ENCODE assay signal across 14 cellular contexts in the genomic region with DNA sequence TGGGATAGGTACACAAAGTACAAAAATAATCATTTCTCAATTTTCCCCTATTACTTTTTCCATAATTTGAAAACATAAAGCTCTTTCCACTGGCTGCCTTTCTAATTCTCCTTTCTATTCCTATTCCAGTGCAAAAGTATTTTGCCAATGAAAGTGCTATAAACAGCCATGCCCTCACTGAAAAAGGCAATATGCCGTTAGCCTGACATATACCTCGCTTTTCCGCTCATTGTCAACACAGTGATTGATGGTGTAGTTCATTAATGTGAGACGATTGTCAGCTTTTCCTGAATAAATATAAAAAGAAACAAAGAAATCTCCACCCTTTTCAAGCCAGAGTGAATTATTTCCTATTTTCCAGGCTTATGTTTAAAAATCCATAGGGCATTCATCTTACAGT.
DNase-seq lines count a peak whose midpoint lies in the region; ATAC-seq, FAIRE-seq and TF ChIP-seq lines count a peak whose summit lies in the region.
"Had no signal": no experiment of that assay in that cellular context is flagged by ENCODE, and none has a peak within 500 bp of the region (broad histone marks: within the 10 kb centered on the region; RNA-seq: fewer than 3 reads in every experiment).

No MANE protein-coding gene starts in this region.

- H3K9ac ChIP-seq in Karpas-422 (ENCODE audit: low read length) (no peak overlapping the region), subcutaneous abdominal adipose tissue (ENCODE audit: low read length in 5 of 5) (no peak overlapping the region)

- TF ChIP-seq CTCF in esophagus muscularis mucosa (IDR thresholded peaks at IDR 0.05), result no peak
- no peak for TF ChIP-seq CTCF in pancreas (IDR thresholded peaks at IDR 0.05)

- H3K4me2 ChIP-seq in Karpas-422 (ENCODE audit: low read depth, low read length, poor library complexity, severe bottlenecking), result no peak overlapping the region

- DNase-seq in NCI-H748 (lab: John Stamatoyannopoulos, UW; ENCODE audit: unreplicated experiment), result peak; percentile 30
- no peak for DNase-seq in NCI-H748 treated with DMSO at 0.1 percent for 48 hours (lab: John Stamatoyannopoulos, UW)
- DNase-seq in Karpas-422, result no peak
- no peak for DNase-seq in esophagus muscularis mucosa (ENCODE audit: extremely low spot score)
- no peak for DNase-seq in pancreas
- no peak for DNase-seq in NAMALWA (ENCODE audit: low spot score)
- DNase-seq in NCI-H226, result no peak
- DNase-seq: HFFc6, NCI-H1048, NCI-H1694, NCI-H345 had no signal

- H3K9me2 ChIP-seq in Karpas-422 (replicated peaks; ENCODE audit: insufficient read depth, low read length), result no peaks in the 10 kb centered on the region

- H2AFZ ChIP-seq in Karpas-422 (ENCODE audit: low read length), result no peak overlapping the region

- intact Hi-C loops in esophagus muscularis mucosa (cut with DNase I), result no loop called here
- intact Hi-C loops in pancreas (cut with DNase I), result no loop called here

- no peaks in the 10 kb centered on the region for H3K27me3 ChIP-seq in Karpas-422 (ENCODE audit: low read length)
- H3K27me3 ChIP-seq in esophagus muscularis mucosa, result peaks cover 0 to 11% (median 0%) of the 10 kb centered on the region in 4 donors
- no peaks in the 10 kb centered on the region for H3K27me3 ChIP-seq in subcutaneous abdominal adipose tissue (ENCODE audit: control insufficient read depth in 5 of 5, insufficient read depth in 4 of 5, low read length in 5 of 5)
- peaks cover 0 to 6% (median 0%) of the 10 kb centered on the region in 4 donors for H3K27me3 ChIP-seq in pancreas

- H4K20me1 ChIP-seq in Karpas-422 (ENCODE audit: insufficient read depth, low read depth, low read length), result no peaks in the 10 kb centered on the region

- H3K79me2 ChIP-seq in Karpas-422 (ENCODE audit: low read length), result peaks cover 98% of the 10 kb centered on the region

- no peak for TF ChIP-seq EP300 in esophagus muscularis mucosa (IDR thresholded peaks at IDR 0.05)

- no peak for FAIRE-seq in pancreas (lab: Jason Lieb, UNC)

- H3K9me3 ChIP-seq in Karpas-422 (ENCODE audit: low read length) (no peaks in the 10 kb centered on the region), esophagus muscularis mucosa (no peaks in the 10 kb centered on the region), subcutaneous abdominal adipose tissue (ENCODE audit: control insufficient read depth in 5 of 5, low read length in 5 of 5) (no peaks in the 10 kb centered on the region), pancreas (no peaks in the 10 kb centered on the region)

- peaks cover 89% of the 10 kb centered on the region for H3K4me1 ChIP-seq in Karpas-422 (ENCODE audit: low read length)
- H3K4me1 ChIP-seq in esophagus muscularis mucosa, result peaks cover 1 to 55% (median 30%) of the 10 kb centered on the region in 4 donors
- peaks cover 10 to 83% (median 72%) of the 10 kb centered on the region in 5 donors for H3K4me1 ChIP-seq in subcutaneous abdominal adipose tissue (ENCODE audit: control insufficient read depth in 5 of 5, insufficient read depth in 5 of 5, low read length in 5 of 5)
- H3K4me1 ChIP-seq in pancreas, result no peaks in the 10 kb centered on the region

- H3K36me3 ChIP-seq in Karpas-422 (ENCODE audit: insufficient read depth, low read length) (peaks cover 25% of the 10 kb centered on the region; the same call in 1 of the 2 replicates), esophagus muscularis mucosa (no peaks in the 10 kb centered on the region), subcutaneous abdominal adipose tissue (ENCODE audit: control insufficient read depth in 5 of 5, insufficient read depth in 5 of 5, low read length in 5 of 5) (no peaks in the 10 kb centered on the region), pancreas (no peaks in the 10 kb centered on the region)

- no peak for TF ChIP-seq POLR2A in esophagus muscularis mucosa (IDR thresholded peaks at IDR 0.05; ENCODE audit: low read depth)

- H3K27ac ChIP-seq in Karpas-422 (ENCODE audit: low read length) (peak overlapping the region; percentile 99), esophagus muscularis mucosa (replicated peaks in 1 of 4) (peak overlapping the region in 3 of 4 donors; percentile 12 to 40 (median 15)), subcutaneous abdominal adipose tissue (ENCODE audit: low read depth, low read length) (peak overlapping the region; percentile 67), pancreas (no peak overlapping the region)
- H3K27ac ChIP-seq: C4-2B, RWPE1 had no signal

- WGBS in esophagus muscularis mucosa, result 50% methylated on average over 4 of the region's 4 CpGs
- 36 to 39% methylated on average over 4 of the region's 4 CpGs for WGBS in pancreas, 2 donors

- no peak overlapping the region for H3K4me3 ChIP-seq in Karpas-422 (ENCODE audit: low read length)
- no peak overlapping the region for H3K4me3 ChIP-seq in esophagus muscularis mucosa
- no peak overlapping the region for H3K4me3 ChIP-seq in subcutaneous abdominal adipose tissue (ENCODE audit: low read depth in 1 of 5, low read length in 5 of 5)
- no peak overlapping the region for H3K4me3 ChIP-seq in pancreas

- ATAC-seq in pancreas, result no peak

Comparison
In these comparisons a context has a peak if more than half of its experiments do, and no peak if none do; other contexts are left out.
1. H3K27ac ChIP-seq: peak in Karpas-422 (single experiment), esophagus muscularis mucosa (3 of 4) and subcutaneous abdominal adipose tissue (single experiment); none in pancreas (0 of 4).